In genomic region chr12:49189731-49190314, GRCh38 we compare ENCODE assay signal across 8 cellular contexts. TPM values are rescaled to one million over a fixed set of nuclear protein-coding genes. Genes with fewer than 3 reads are reported as not detected.
DNase-seq lines count a peak whose midpoint lies in the region; FAIRE-seq and TF ChIP-seq lines count a peak whose summit lies in the region.

No MANE protein-coding gene starts in this region.

- H3K36me3 ChIP-seq in DOHH2 (ENCODE audit: control insufficient read depth, low read length) = peaks cover 15% of the 10 kb centered on the region
- peaks cover 15% of the 10 kb centered on the region for H3K36me3 ChIP-seq in ectodermal cell (ENCODE audit: control insufficient read depth, insufficient read depth, low read length)

- H3K4me1 ChIP-seq in DOHH2 (ENCODE audit: control insufficient read depth, low read length) (peaks cover 18% of the 10 kb centered on the region), ectodermal cell (ENCODE audit: control insufficient read depth, insufficient read depth, low read length) (peaks cover 26% of the 10 kb centered on the region)

- peak overlapping the region; percentile 63 for H3K4me2 ChIP-seq in DOHH2 (ENCODE audit: low read length)

- intact Hi-C loops in head of caudate nucleus (cut with DNase I) = no loop called here

- peak overlapping the region; percentile 9 for H3K27ac Mint-ChIP-seq in progenitor cell of endocrine pancreas

- H3K9me3 Mint-ChIP-seq in progenitor cell of endocrine pancreas (ENCODE audit: low read depth) = no peaks in the 10 kb centered on the region

- no peak for TF ChIP-seq CTCF in DOHH2 (IDR thresholded peaks at IDR 0.05; ENCODE audit: low read depth, low read length, poor library complexity, severe bottlenecking)
- no peak for TF ChIP-seq CTCF in progenitor cell of endocrine pancreas (IDR thresholded peaks at IDR 0.05; ENCODE audit: unreplicated experiment)

- H3K9me3 ChIP-seq in DOHH2 (ENCODE audit: control insufficient read depth, insufficient read depth, low read length) = no peaks in the 10 kb centered on the region
- no peaks in the 10 kb centered on the region for H3K9me3 ChIP-seq in ectodermal cell (ENCODE audit: control insufficient read depth, low read length)

- DNase-seq in NCI-H69 (lab: John Stamatoyannopoulos, UW) = peak; percentile 89
- no peak for DNase-seq in progenitor cell of endocrine pancreas (ENCODE audit: low spot score, unreplicated experiment)
- no peak for DNase-seq in head of caudate nucleus
- no peak for DNase-seq in cortex of kidney (lab: John Stamatoyannopoulos, UW)
- no peak for DNase-seq in middle frontal gyrus (ENCODE audit: extremely low spot score, low spot score)
- DNase-seq in urothelium cell line (ENCODE audit: low spot score) = no peak

- H3K4me1 Mint-ChIP-seq in progenitor cell of endocrine pancreas (ENCODE audit: low read depth) = peaks cover 3% of the 10 kb centered on the region

- no peak overlapping the region for H3K4me3 Mint-ChIP-seq in progenitor cell of endocrine pancreas (ENCODE audit: low read depth)

- H3F3A ChIP-seq in DOHH2 (ENCODE audit: control insufficient read depth, insufficient read depth) = peaks cover 11% of the 10 kb centered on the region

- H3K27me3 ChIP-seq in DOHH2 (ENCODE audit: control insufficient read depth, low read length) (no peaks in the 10 kb centered on the region), ectodermal cell (ENCODE audit: control insufficient read depth, insufficient read depth, low read length, poor library complexity, severe bottlenecking) (no peaks in the 10 kb centered on the region)

- H3K36me3 Mint-ChIP-seq in progenitor cell of endocrine pancreas (ENCODE audit: insufficient read depth) = peaks cover 12% of the 10 kb centered on the region

- H3K27ac ChIP-seq in DOHH2 (ENCODE audit: low read depth, low read length) (peak overlapping the region; percentile 73), ectodermal cell (ENCODE audit: insufficient read depth, low read depth, low read length, poor library complexity, severe bottlenecking) (peak overlapping the region; percentile 77)

- H3K27me3 Mint-ChIP-seq in progenitor cell of endocrine pancreas = peaks cover 7% of the 10 kb centered on the region

- H3K4me3 ChIP-seq in DOHH2 (ENCODE audit: low read length) = peak overlapping the region; percentile 79
- no peak overlapping the region for H3K4me3 ChIP-seq in ectodermal cell (ENCODE audit: insufficient read depth, low read depth, low read length)

- H4K20me1 ChIP-seq in DOHH2 (ENCODE audit: control insufficient read depth, insufficient read depth, low read depth, low read length) = no peaks in the 10 kb centered on the region

- WGBS in ectodermal cell, 2 experiments = 89 to 95% methylated on average over 6 of the region's 6 CpGs

- no peaks in the 10 kb centered on the region for H3K9me2 ChIP-seq in DOHH2 (replicated peaks; ENCODE audit: control insufficient read depth, low read length)

- FAIRE-seq in urothelium cell line (lab: Jason Lieb, UNC) = no peak

- H3K79me2 ChIP-seq in DOHH2 (ENCODE audit: control insufficient read depth, low read length) = peaks cover 15% of the 10 kb centered on the region

RNA-seq across cellular contexts. Expression of gene TUBA1A, which starts 0.9 kb away (rescaled TPM):
- 1,671 TPM for polyA plus RNA-seq in ectodermal cell (2013, experiment 1 of 4)
- 1,656 TPM for polyA plus RNA-seq in ectodermal cell (2013, experiment 2 of 4)
- 1,432 TPM for polyA plus RNA-seq in ectodermal cell (2013, experiment 3 of 4)
- polyA plus RNA-seq in ectodermal cell (2013, experiment 4 of 4) = 1,669 TPM
- 628 and 652 TPM in 2 replicates for total RNA-seq in progenitor cell of endocrine pancreas

RNA-seq across cellular contexts. Expression of gene TUBA1B, which starts 58.6 kb away (rescaled TPM):
- polyA plus RNA-seq in ectodermal cell (2013, experiment 1 of 4) = 3,516 TPM
- polyA plus RNA-seq in ectodermal cell (2013, experiment 2 of 4) = 3,241 TPM
- 2,742 TPM for polyA plus RNA-seq in ectodermal cell (2013, experiment 3 of 4)
- polyA plus RNA-seq in ectodermal cell (2013, experiment 4 of 4) = 2,911 TPM
- total RNA-seq in progenitor cell of endocrine pancreas = 985 and 1,023 TPM in 2 replicates
